Comparison of ENCODE assay signal across 10 cellular contexts in genomic region chr5:87081511-87082372, GRCh38.
A peak's percentile ranks its signal among the peaks of the same experiment; 100 is the strongest.
DNase-seq lines count a peak whose midpoint lies in the region; ATAC-seq and TF ChIP-seq lines count a peak whose summit lies in the region.
"Had no signal": no experiment of that assay in that cellular context is flagged by ENCODE, and none has a peak within 500 bp of the region (broad histone marks: within the 10 kb centered on the region; RNA-seq: fewer than 3 reads in every experiment).

No MANE protein-coding gene starts in this region.

- H3K27me3 ChIP-seq in mucosa of rectum (ENCODE audit: control insufficient read depth in 2 of 2, insufficient read depth in 2 of 2, low read length in 2 of 2) (no peaks in the 10 kb centered on the region), endodermal cell (ENCODE audit: control insufficient read depth, insufficient read depth, low read length, poor library complexity, severe bottlenecking) (no peaks in the 10 kb centered on the region)

- ATAC-seq in GM19438 (IDR thresholded peaks at IDR 0.05; ENCODE audit: low read depth, unreplicated experiment) = peak; percentile 91
- peak; percentile 92 for ATAC-seq in HG03354 (IDR thresholded peaks at IDR 0.05; ENCODE audit: poor library complexity, severe bottlenecking, unreplicated experiment)
- ATAC-seq: HCT116 had no signal

- DNase-seq in GDM1 (lab: John Stamatoyannopoulos, UW) (peak; percentile 78), endodermal cell (no peak), posterior vena cava (ENCODE audit: low spot score) (no peak), NCI-H510A (lab: John Stamatoyannopoulos, UW) (no peak)
- DNase-seq in activated CD4-positive, alpha-beta T cell treated with anti-CD3 and anti-CD28 coated beads for 48 hours = peak; percentile 30

- H3K9me3 ChIP-seq in mucosa of rectum (ENCODE audit: control insufficient read depth in 2 of 2, low read length in 2 of 2) (no peaks in the 10 kb centered on the region), endodermal cell (ENCODE audit: control insufficient read depth, low read length) (peaks cover 9% of the 10 kb centered on the region)

- peaks cover 22% of the 10 kb centered on the region for H3K9me3 Mint-ChIP-seq in endodermal cell

- WGBS in endodermal cell (ENCODE audit: insufficient coverage in 1 of 2, insufficient read length in 1 of 2), 2 experiments = 92% methylated on average over 3 of the region's 4 CpGs; no CpG with 5 or more reads in 1 of the 2 experiments

- H3K4me3 ChIP-seq in mucosa of rectum (ENCODE audit: low read length in 2 of 2) = peak overlapping the region in 1 of 2 donors; percentile 10
- no peak overlapping the region for H3K4me3 ChIP-seq in endodermal cell (ENCODE audit: low read length)

- peak overlapping the region; percentile 6 to 12 for H3K27ac ChIP-seq in mucosa of rectum (ENCODE audit: low read depth in 2 of 2, low read length in 2 of 2)
- H3K27ac ChIP-seq in endodermal cell (ENCODE audit: low read depth, low read length) = no peak overlapping the region

- no peak for TF ChIP-seq CTCF in endodermal cell (conservative IDR thresholded peaks at IDR 0.05)

- H3K36me3 ChIP-seq in mucosa of rectum (ENCODE audit: control insufficient read depth in 2 of 2, insufficient read depth in 2 of 2, low read length in 2 of 2) (no peaks in the 10 kb centered on the region), endodermal cell (ENCODE audit: control insufficient read depth, insufficient read depth, low read length) (no peaks in the 10 kb centered on the region)

- no peaks in the 10 kb centered on the region for H3K4me1 ChIP-seq in mucosa of rectum (ENCODE audit: control insufficient read depth in 2 of 2, insufficient read depth in 2 of 2, low read length in 2 of 2)
- no peaks in the 10 kb centered on the region for H3K4me1 ChIP-seq in endodermal cell (ENCODE audit: control insufficient read depth, insufficient read depth, low read length)

- H3K27me3 Mint-ChIP-seq in endodermal cell (ENCODE audit: insufficient read depth) = no peaks in the 10 kb centered on the region

- H3K27ac Mint-ChIP-seq in endodermal cell = no peak overlapping the region

- no peaks in the 10 kb centered on the region for H3K36me3 Mint-ChIP-seq in endodermal cell (ENCODE audit: low read depth)

- H3K9ac ChIP-seq in mucosa of rectum (ENCODE audit: low read depth in 1 of 2, low read length in 2 of 2) (peak overlapping the region in 1 of 2 donors; percentile 14), endodermal cell (ENCODE audit: extremely low read depth, low read length, poor library complexity, severe bottlenecking) (no peak overlapping the region)

- no peak overlapping the region for H3K4me3 Mint-ChIP-seq in endodermal cell
- H3K4me3 Mint-ChIP-seq: neural crest cell had no signal

- intact Hi-C loops in posterior vena cava (cut with DNase I) = no loop called here

- H3K4me1 Mint-ChIP-seq in endodermal cell = no peaks in the 10 kb centered on the region
- H3K4me1 Mint-ChIP-seq: neural crest cell had no signal

Comparison
In these comparisons a context has a peak if more than half of its experiments do, and no peak if none do; other contexts are left out.
1. DNase-seq: peak in GDM1 (single experiment) and activated CD4-positive, alpha-beta T cell treated with anti-CD3 and anti-CD28 coated beads for 48 hours (single experiment); none in endodermal cell (single experiment), posterior vena cava (single experiment) and NCI-H510A (single experiment).